12 cellular contexts compared by ENCODE assay signal in genomic region chr13:95745752-95746151, GRCh38.
A peak's percentile ranks its signal among the peaks of the same experiment; 100 is the strongest.
DNase-seq lines count a peak whose midpoint lies in the region; ATAC-seq and TF ChIP-seq lines count a peak whose summit lies in the region.
"Had no signal": no experiment of that assay in that cellular context is flagged by ENCODE, and none has a peak within 500 bp of the region (broad histone marks: within the 10 kb centered on the region; RNA-seq: fewer than 3 reads in every experiment).

No MANE protein-coding gene starts in this region.

- TF ChIP-seq CTCF in HCT116 (IDR thresholded peaks at IDR 0.05 in 2 of 3, conservative IDR thresholded peaks at IDR 0.05 in 1 of 3; ENCODE audit: borderline replicate concordance in 1 of 3, insufficient read depth in 1 of 3, low read depth in 2 of 3, low read length in 2 of 3) (peak in 2 of 3 experiments; percentile 35 to 38; a peak in 3 of 6 replicates), OCI-LY1 (IDR thresholded peaks at IDR 0.05; ENCODE audit: low read length) (peak; percentile 36; the same call in 1 of the 2 replicates), endothelial cell (IDR thresholded peaks at IDR 0.05; ENCODE audit: unreplicated experiment) (peak; percentile 9), osteoblast (IDR thresholded peaks at IDR 0.05; ENCODE audit: extremely low read depth, low read depth, low read length) (peak; percentile 15)

- H2AFZ ChIP-seq in HCT116 (ENCODE audit: low read depth, low read length, poor library complexity, severe bottlenecking), result no peak overlapping the region
- H2AFZ ChIP-seq in OCI-LY1 (ENCODE audit: low read length), result no peak overlapping the region
- no peak overlapping the region for H2AFZ ChIP-seq in osteoblast (ENCODE audit: low read length)

- ATAC-seq in HCT116, result peak; percentile 82
- ATAC-seq in GM19455 (IDR thresholded peaks at IDR 0.05; ENCODE audit: unreplicated experiment), result no peak
- ATAC-seq: activated naive CD4-positive, alpha-beta T cell treated with anti-CD3 and anti-CD28 coated beads, Interleukin-2, amount 50 U/mL, for 72 hours had no signal

- H3K79me2 ChIP-seq in HCT116 (ENCODE audit: insufficient read depth, low read length), result peaks cover 25% of the 10 kb centered on the region
- H3K79me2 ChIP-seq in OCI-LY1 (ENCODE audit: insufficient read depth, low read length), result peaks cover 25% of the 10 kb centered on the region
- peaks cover 52% of the 10 kb centered on the region for H3K79me2 ChIP-seq in osteoblast (ENCODE audit: insufficient read depth, low read length)

- H3K4me3 Mint-ChIP-seq in endothelial cell (ENCODE audit: unreplicated experiment), result no peak overlapping the region
- H3K4me3 Mint-ChIP-seq: memory B cell; T-helper 2 cell treated with Interferon-gamma antibody and Interleukin-4, amounts not matched to agents 5 μg/mL and 100 μg/mL, for 36 hours had no signal

- DNase-seq in HCT116 (ENCODE audit: low read depth, low spot score) (no peak), endothelial cell (ENCODE audit: low spot score) (no peak), osteoblast (ENCODE audit: insufficient read length, low spot score, missing footprints) (no peak), kidney tubule cell (ENCODE audit: low spot score) (no peak)
- no peak for DNase-seq in stimulated activated CD8-positive, alpha-beta memory T cell treated with anti-CD3 and anti-CD28 coated beads, Interleukin-4, amount 100 ng/mL, for 48 hours
- DNase-seq: NCI-H146; stimulated activated CD4-positive, alpha-beta T cell treated with anti-CD3 and anti-CD28 coated beads, Interleukin-4, amount 100 ng/mL, for 4 hours had no signal

- RAD21 ChIA-PET in HCT116 (lab: Charles Lee; ENCODE audit: low non-redundant PET in 1 of 2, low total read pairs in 2 of 2, uncharacterized antibody in 2 of 2, unreplicated experiment in 2 of 2), result no interaction called here

- H3K4me3 ChIP-seq in HCT116 (replicated peaks in 1 of 2; ENCODE audit: low read depth in 1 of 2, low read length in 2 of 2) (no peak overlapping the region), OCI-LY1 (ENCODE audit: low read depth, low read length, poor library complexity, severe bottlenecking) (no peak overlapping the region), osteoblast (ENCODE audit: insufficient read depth, low read length) (no peak overlapping the region)

- H3K27ac Mint-ChIP-seq in endothelial cell (ENCODE audit: unreplicated experiment), result no peak overlapping the region
- H3K27ac Mint-ChIP-seq: activated naive CD4-positive, alpha-beta T cell treated with anti-CD3 and anti-CD28 coated beads, Interleukin-2, amount 50 U/mL, for 72 hours; memory B cell; T-helper 2 cell treated with Interferon-gamma antibody and Interleukin-4, amounts not matched to agents 5 μg/mL and 100 μg/mL, for 36 hours had no signal

- H3F3A ChIP-seq in OCI-LY1 (ENCODE audit: insufficient read depth, low read length), result no peaks in the 10 kb centered on the region

- CTCF ChIA-PET in HCT116 (lab: Charles Lee), result no interaction called here

- H3K4me2 ChIP-seq in HCT116 (ENCODE audit: low read length), result no peak overlapping the region
- no peak overlapping the region for H3K4me2 ChIP-seq in OCI-LY1 (ENCODE audit: low read length)
- H3K4me2 ChIP-seq in osteoblast (ENCODE audit: insufficient read depth, low read length), result no peak overlapping the region

- H3K27me3 ChIP-seq in HCT116 (ENCODE audit: insufficient read depth, low read length) (no peaks in the 10 kb centered on the region), OCI-LY1 (ENCODE audit: insufficient read depth, low read length) (no peaks in the 10 kb centered on the region), osteoblast (ENCODE audit: insufficient read depth, low read length) (no peaks in the 10 kb centered on the region)

- H3K9me3 Mint-ChIP-seq in endothelial cell (ENCODE audit: unreplicated experiment), result no peaks in the 10 kb centered on the region

- H3K27ac ChIP-seq in HCT116 (ENCODE audit: low read depth, low read length) (no peak overlapping the region), OCI-LY1 (ENCODE audit: low read depth, low read length, poor library complexity, severe bottlenecking) (no peak overlapping the region), osteoblast (ENCODE audit: low read depth, low read length) (no peak overlapping the region)

- H3K9ac ChIP-seq in HCT116 (ENCODE audit: low read length), result no peak overlapping the region
- no peak overlapping the region for H3K9ac ChIP-seq in OCI-LY1 (ENCODE audit: low read length)

- H3K4me1 Mint-ChIP-seq in endothelial cell (ENCODE audit: unreplicated experiment), result peaks cover 16% of the 10 kb centered on the region

- H3K9me3 ChIP-seq in HCT116 (ENCODE audit: control insufficient read depth in 1 of 2, insufficient read depth in 1 of 2, low read depth in 1 of 2, low read length in 2 of 2) (no peaks in the 10 kb centered on the region), OCI-LY1 (ENCODE audit: low read length) (no peaks in the 10 kb centered on the region), osteoblast (ENCODE audit: low read depth, low read length) (no peaks in the 10 kb centered on the region)

- no peaks in the 10 kb centered on the region for H3K36me3 ChIP-seq in HCT116 (ENCODE audit: control insufficient read depth in 1 of 2, insufficient read depth in 2 of 2, low read length in 2 of 2)
- H3K36me3 ChIP-seq in OCI-LY1 (ENCODE audit: insufficient read depth, low read length), result peaks cover 2% of the 10 kb centered on the region; the same call in 1 of the 2 replicates
- no peaks in the 10 kb centered on the region for H3K36me3 ChIP-seq in osteoblast (ENCODE audit: insufficient read depth, low read length)

- no peak for TF ChIP-seq RAD21 in HCT116 (IDR thresholded peaks at IDR 0.05; ENCODE audit: low read depth)

- H3K4me1 ChIP-seq in HCT116 (ENCODE audit: control insufficient read depth in 1 of 2, insufficient read depth in 2 of 2, low read length in 2 of 2) (peaks cover 3 to 12% of the 10 kb centered on the region in 2 experiments; a peak in 3 of 4 replicates), OCI-LY1 (ENCODE audit: insufficient read depth, low read length, severe bottlenecking) (no peaks in the 10 kb centered on the region), osteoblast (ENCODE audit: insufficient read depth, low read length) (no peaks in the 10 kb centered on the region)

- H3K36me3 Mint-ChIP-seq in endothelial cell (ENCODE audit: low read depth, unreplicated experiment), result peaks cover 12% of the 10 kb centered on the region

- H3K9me2 ChIP-seq in HCT116 (ENCODE audit: insufficient read depth) (no peaks in the 10 kb centered on the region), OCI-LY1 (ENCODE audit: low read depth, low read length) (no peaks in the 10 kb centered on the region)

- POLR2A ChIA-PET in HCT116 (lab: Charles Lee), result no interaction called here

- H3K27me3 Mint-ChIP-seq in endothelial cell (ENCODE audit: unreplicated experiment), result peaks cover 5% of the 10 kb centered on the region
- H3K27me3 Mint-ChIP-seq: memory B cell had no signal

- no peaks in the 10 kb centered on the region for H4K20me1 ChIP-seq in HCT116 (ENCODE audit: insufficient read depth)
- peaks cover 3% of the 10 kb centered on the region; the same call in 1 of the 2 replicates for H4K20me1 ChIP-seq in OCI-LY1 (ENCODE audit: insufficient read depth, low read length)
- H4K20me1 ChIP-seq in osteoblast (ENCODE audit: insufficient read depth, low read length), result peaks cover 34% of the 10 kb centered on the region

- no peak for TF ChIP-seq POLR2A in HCT116 (IDR thresholded peaks at IDR 0.05; ENCODE audit: borderline replicate concordance, extremely low read depth, insufficient read depth, insufficient read length)

- intact Hi-C loops in HCT116 (cut with micrococcal nuclease), result no loop called here

- BruUV-seq in HCT116 (replicated peaks; lab: Mats Ljungman, UMichigan), result no TSS peak

TF ChIP-seq in HCT116, 20 proteins besides CTCF, POLR2A, EP300 and RAD21:
- TF ChIP-seq TCF7L2 (IDR thresholded peaks at IDR 0.05; ENCODE audit: borderline replicate concordance, extremely low read depth, insufficient read depth, insufficient read length), result no peak
- no peak for TF ChIP-seq SRF (IDR thresholded peaks at IDR 0.05; ENCODE audit: low read depth)
- no peak for TF ChIP-seq ELF1 (IDR thresholded peaks at IDR 0.05; ENCODE audit: borderline replicate concordance, low read depth)
- TF ChIP-seq REST (IDR thresholded peaks at IDR 0.05; ENCODE audit: low read depth), result no peak
- TF ChIP-seq EZH2phosphoT487 (IDR thresholded peaks at IDR 0.05; ENCODE audit: borderline replicate concordance), result no peak
- no peak for TF ChIP-seq MAX (IDR thresholded peaks at IDR 0.05)
- no peak for TF ChIP-seq SP1 (IDR thresholded peaks at IDR 0.05; ENCODE audit: low read depth)
